23 cellular contexts compared by ENCODE assay signal in the genomic region with DNA sequence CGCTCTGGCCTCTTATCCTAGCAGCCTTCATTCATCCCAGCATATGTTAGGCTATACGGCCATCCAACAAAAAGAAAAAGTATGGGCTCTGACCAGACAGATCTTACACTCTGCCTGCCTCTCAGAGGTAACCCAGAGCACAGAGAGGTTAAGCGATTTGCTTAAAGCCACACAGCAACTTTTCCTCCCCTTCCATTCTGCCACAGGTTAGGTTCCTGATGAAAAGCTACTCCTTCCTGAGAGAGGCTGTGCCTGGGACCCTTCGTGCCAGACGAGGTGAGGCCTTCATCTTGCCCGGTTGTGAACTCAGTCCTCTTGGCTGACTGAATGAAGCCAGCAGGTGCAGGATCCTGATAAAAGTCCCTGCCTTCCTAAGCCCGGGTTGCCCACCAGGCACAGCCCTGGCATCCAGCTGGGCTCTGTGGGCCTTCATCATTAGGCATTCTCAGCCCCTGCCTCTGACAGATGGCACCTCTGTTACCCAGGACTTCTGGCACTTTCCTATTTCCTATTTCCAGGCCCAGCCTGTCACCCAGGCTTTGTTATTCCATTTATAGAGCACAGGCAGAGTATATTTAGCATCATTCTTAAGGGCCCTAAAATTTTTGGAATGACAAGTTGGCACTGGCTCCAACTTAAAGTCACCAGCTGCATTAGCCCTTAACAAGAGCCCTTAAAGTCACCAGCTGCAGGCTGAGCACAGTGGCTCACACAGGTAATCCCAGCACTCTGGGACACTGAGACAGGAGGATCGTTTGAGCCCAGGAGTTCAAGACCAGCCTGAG. TPM values are rescaled to one million over a fixed set of nuclear protein-coding genes. Genes with fewer than 3 reads are reported as not detected.
DNase-seq lines count a peak whose midpoint lies in the region; ATAC-seq, FAIRE-seq and TF ChIP-seq lines count a peak whose summit lies in the region.
"Had no signal": no experiment of that assay in that cellular context is flagged by ENCODE, and none has a peak within 500 bp of the region (broad histone marks: within the 10 kb centered on the region; RNA-seq: fewer than 3 reads in every experiment).

No MANE protein-coding gene starts in this region.

- CTCF ChIA-PET in HepG2 (lab: Yijun Ruan, JAX; ENCODE audit: low intra/inter-chr PET ratio, low total read pairs) (no interaction called here), K562 (lab: Yijun Ruan, JAX; ENCODE audit: low intra/inter-chr PET ratio) (no interaction called here), SK-N-SH (lab: Yijun Ruan, JAX) (interaction anchor here (1.0 to 1.3 kb wide), 3 partner anchors 17 to 135 kb away, joined by 3 to 7 read pairs (median 3); no protein-coding TSS in a partner anchor)

- H3K9me2 ChIP-seq in SK-N-SH = no peaks in the 10 kb centered on the region

- in situ Hi-C loops in HepG2 (cut with HindIII; ENCODE audit: extremely low pct_ligation_motif_present, low pct_unique_long_range_greater_than_20kb) (no loop called here), K562 (cut with MboI) (no loop called here)

- H3K9me1 ChIP-seq in K562 (ENCODE audit: control insufficient read depth, insufficient read depth, low read length) = no peaks in the 10 kb centered on the region

- TF ChIP-seq RAD21 in HepG2 (CRISPR knock-in tag; IDR thresholded peaks at IDR 0.05) (no peak), K562 (CRISPR knock-in tag; conservative IDR thresholded peaks at IDR 0.05 in 1 of 2, IDR thresholded peaks at IDR 0.05 in 1 of 2) (no peak), SK-N-SH (IDR thresholded peaks at IDR 0.05; ENCODE audit: low read length) (no peak)

- H3K9me3 ChIP-seq in HepG2 (ENCODE audit: low read length) (no peaks in the 10 kb centered on the region), right lobe of liver (no peaks in the 10 kb centered on the region), K562 (replicated peaks; ENCODE audit: control insufficient read depth, insufficient read depth, low read depth, low read length) (no peaks in the 10 kb centered on the region), right cardiac atrium (ENCODE audit: control insufficient read depth, low read length) (no peaks in the 10 kb centered on the region), SK-N-SH (no peaks in the 10 kb centered on the region)
- H3K9me3 ChIP-seq: neutrophil had no signal

- no peaks in the 10 kb centered on the region for H3F3A ChIP-seq in SK-N-SH (replicated peaks; ENCODE audit: insufficient read depth)

- FAIRE-seq in HepG2 (lab: Jason Lieb, UNC) (no peak), K562 (lab: Jason Lieb, UNC) (no peak), urothelium cell line (lab: Jason Lieb, UNC) (no peak)
- FAIRE-seq: GM19239, TTC549 had no signal

- TF ChIP-seq EP300 in HepG2 (IDR thresholded peaks at IDR 0.05; ENCODE audit: low read depth in 2 of 2, low read length in 2 of 2) (no peak), HepG2 (CRISPR knock-in tag; IDR thresholded peaks at IDR 0.05; ENCODE audit: borderline replicate concordance) (no peak), K562 (IDR thresholded peaks at IDR 0.05; ENCODE audit: low read length) (no peak), SK-N-SH (IDR thresholded peaks at IDR 0.05; ENCODE audit: borderline replicate concordance in 1 of 2, low read depth in 1 of 2, low read length in 1 of 2) (no peak)

- H3K79me2 ChIP-seq in HepG2 (ENCODE audit: insufficient read depth, low read length) = no peaks in the 10 kb centered on the region
- H3K79me2 ChIP-seq in K562 (ENCODE audit: control insufficient read depth, insufficient read depth, low read length) = no peaks in the 10 kb centered on the region
- no peaks in the 10 kb centered on the region for H3K79me2 ChIP-seq in SK-N-SH (ENCODE audit: insufficient read depth)

- H3K9ac ChIP-seq in HepG2 (ENCODE audit: insufficient read depth, low read depth, low read length) = no peak overlapping the region
- peak overlapping the region in 1 of 2 experiments; percentile 48; a peak in 1 of 4 replicates for H3K9ac ChIP-seq in K562 (ENCODE audit: insufficient read depth in 1 of 2, low read depth in 2 of 2, low read length in 2 of 2)
- no peak overlapping the region for H3K9ac ChIP-seq in SK-N-SH

- H3K4me2 ChIP-seq in HepG2 (ENCODE audit: low read depth, low read length) (no peak overlapping the region), K562 (ENCODE audit: insufficient read depth, low read length) (no peak overlapping the region), SK-N-SH (no peak overlapping the region)

- H3K27ac ChIP-seq in HepG2 (ENCODE audit: extremely low read length, insufficient read depth, low read length) (no peak overlapping the region), right lobe of liver (no peak overlapping the region), K562 (ENCODE audit: extremely low read depth, low read depth, low read length) (no peak overlapping the region), right cardiac atrium (ENCODE audit: low read length) (peak overlapping the region; percentile 54), SK-N-SH (ENCODE audit: low read depth in 2 of 2, low read length in 1 of 2) (no peak overlapping the region)
- H3K27ac ChIP-seq: neutrophil had no signal

- no peak for ATAC-seq in HepG2
- ATAC-seq in right lobe of liver = no peak
- ATAC-seq in K562 = no peak
- ATAC-seq in right cardiac atrium = peak; percentile 65 to 74
- no peak for ATAC-seq in HG03520 (IDR thresholded peaks at IDR 0.05; ENCODE audit: unreplicated experiment)

- TF ChIP-seq POLR2A in HepG2 (IDR thresholded peaks at IDR 0.05; ENCODE audit: insufficient read depth in 1 of 2, low read depth in 2 of 2, low read length in 2 of 2) (no peak), right lobe of liver (IDR thresholded peaks at IDR 0.05) (no peak), K562 (conservative IDR thresholded peaks at IDR 0.05) (no peak)

- WGBS in HepG2 (ENCODE audit: low lambda C conversion rate) = 98% methylated on average over 8 of the region's 8 CpGs
- no CpG with 5 or more reads among the region's 8 CpGs for WGBS in right lobe of liver (ENCODE audit: insufficient coverage, low coverage, low lambda C conversion rate, missing lambda C conversion rate)
- 56% methylated on average over 8 of the region's 8 CpGs for WGBS in K562 (ENCODE audit: insufficient coverage, low coverage, missing lambda C conversion rate)
- WGBS in right cardiac atrium = 72% methylated on average over 8 of the region's 8 CpGs
- WGBS in SK-N-SH (ENCODE audit: low lambda C conversion rate) = 86% methylated on average over 5 of the region's 8 CpGs

- POLR2A ChIA-PET in HepG2 (lab: Yijun Ruan, JAX) (interaction anchor here (0.8 to 2.3 kb wide), 3 partner anchors 14 to 54 kb away, joined by 3 to 5 read pairs (median 3); a partner anchor contains a TSS), K562 (lab: Yijun Ruan, JAX) (interaction anchor here (0.7 to 1.3 kb wide), 3 partner anchors 25 to 1183 kb away, joined by 3 read pairs; no protein-coding TSS in a partner anchor), SK-N-SH (lab: Yijun Ruan, JAX) (no interaction called here)

- no peak overlapping the region for H3K4me3 ChIP-seq in HepG2 (replicated peaks in 1 of 3; ENCODE audit: insufficient read depth in 1 of 3, low read depth in 2 of 3, low read length in 3 of 3)
- H3K4me3 ChIP-seq in right lobe of liver = no peak overlapping the region
- H3K4me3 ChIP-seq in K562 = no peak overlapping the region
- no peak overlapping the region for H3K4me3 ChIP-seq in right cardiac atrium (ENCODE audit: low read length)
- H3K4me3 ChIP-seq in SK-N-SH (ENCODE audit: low read depth in 2 of 2, low read length in 1 of 2) = no peak overlapping the region

- H2AFZ ChIP-seq in HepG2 (ENCODE audit: low read length) (no peak overlapping the region), K562 (ENCODE audit: low read depth, low read length) (peak overlapping the region; percentile 59; the same call in 1 of the 2 replicates), SK-N-SH (ENCODE audit: low read depth) (no peak overlapping the region)

- intact Hi-C loops in HepG2 (cut with micrococcal nuclease; ENCODE audit: unreplicated experiment) (no loop called here), right lobe of liver (cut with DNase I) (no loop called here), K562 (cut with micrococcal nuclease) (no loop called here), right cardiac atrium (cut with DNase I) (no loop called here)

- DNase-seq in HepG2 (ENCODE audit: low spot score) (no peak), right lobe of liver (no peak), K562 (ENCODE audit: extremely low read depth in 1 of 4, low spot score in 3 of 4) (peak in 1 of 4 experiments; percentile 3), right cardiac atrium (no peak), urothelium cell line (ENCODE audit: low spot score) (peak; percentile 2), NCI-H1105 treated with DMSO at 0.1 percent for 48 hours (lab: John Stamatoyannopoulos, UW) (no peak), SK-N-SH (no peak)
- DNase-seq: activated CD4-positive, alpha-beta T cell treated with anti-CD3 and anti-CD28 coated beads, Interleukin-2, amount 10 ng/mL, durations not matched to agents 24 days and 14 days; activated naive CD4-positive, alpha-beta T cell treated with Interleukin-2 at 50 U/mL for 16 hours; activated T-cell treated with anti-CD3 and anti-CD28 coated beads for 4 hours; anterior cingulate cortex; CD4-positive, alpha-beta T cell; cortex of kidney; Kasumi-1; NCI-H1105; NCI-H2227 treated with DMSO at 0.1 percent for 48 hours; retina; RPMI8226 had no signal

- 0 out of 2 replicates have a peak, but pooled peaks cover 12% of the 10 kb centered on the region for H3K4me1 ChIP-seq in HepG2 (ENCODE audit: insufficient read depth, low read length)
- H3K4me1 ChIP-seq in right lobe of liver = no peaks in the 10 kb centered on the region
- peaks cover 4 to 8% of the 10 kb centered on the region in 2 experiments; a peak in 3 of 5 replicates for H3K4me1 ChIP-seq in K562 (replicated peaks in 1 of 2; ENCODE audit: control insufficient read depth in 2 of 2, insufficient read depth in 2 of 2, low read length in 2 of 2)
- H3K4me1 ChIP-seq in right cardiac atrium (ENCODE audit: control insufficient read depth, insufficient read depth, low read length) = no peaks in the 10 kb centered on the region
- peaks cover 0 to 4% of the 10 kb centered on the region in 2 experiments; a peak in 1 of 4 replicates for H3K4me1 ChIP-seq in SK-N-SH (ENCODE audit: control insufficient read depth in 1 of 2, insufficient read depth in 2 of 2, low read depth in 1 of 2, low read length in 1 of 2)

- H3K36me3 ChIP-seq in HepG2 (replicated peaks in 1 of 2; ENCODE audit: control insufficient read depth in 1 of 2, insufficient read depth in 2 of 2, low read length in 2 of 2) (peaks cover 19 to 42% of the 10 kb centered on the region in 2 experiments), right lobe of liver (no peaks in the 10 kb centered on the region), K562 (ENCODE audit: control insufficient read depth, insufficient read depth, low read length) (no peaks in the 10 kb centered on the region), SK-N-SH (replicated peaks in 1 of 2; ENCODE audit: control insufficient read depth in 1 of 2, insufficient read depth in 2 of 2, low read length in 1 of 2) (no peaks in the 10 kb centered on the region)
- H3K36me3 ChIP-seq: neutrophil had no signal

- H3K27me3 ChIP-seq in HepG2 (ENCODE audit: control insufficient read depth in 1 of 2, insufficient read depth in 2 of 2, low read length in 2 of 2) = no peaks in the 10 kb centered on the region
- no peaks in the 10 kb centered on the region for H3K27me3 ChIP-seq in right lobe of liver
- H3K27me3 ChIP-seq in K562 (ENCODE audit: control insufficient read depth in 2 of 2, insufficient read depth in 2 of 2, low read length in 2 of 2) = no peaks in the 10 kb centered on the region
- H3K27me3 ChIP-seq in right cardiac atrium (ENCODE audit: control insufficient read depth, insufficient read depth) = no peaks in the 10 kb centered on the region
- no peaks in the 10 kb centered on the region for H3K27me3 ChIP-seq in SK-N-SH (ENCODE audit: insufficient read depth)
- H3K27me3 ChIP-seq: neutrophil had no signal

- BruUV-seq in HepG2 (replicated peaks; lab: Mats Ljungman, UMichigan) = no TSS peak
- BruUV-seq in K562 (replicated peaks; lab: Mats Ljungman, UMichigan) = no TSS peak

- TF ChIP-seq CTCF in HepG2 (CRISPR knock-in tag; IDR thresholded peaks at IDR 0.05) = no peak
- TF ChIP-seq CTCF in right lobe of liver (IDR thresholded peaks at IDR 0.05) = no peak
- TF ChIP-seq CTCF in K562 (IDR thresholded peaks at IDR 0.05 in 2 of 3, conservative IDR thresholded peaks at IDR 0.05 in 1 of 3; ENCODE audit: insufficient read depth in 2 of 3, low read depth in 1 of 3, low read length in 3 of 3) = no peak
- no peak for TF ChIP-seq CTCF in SK-N-SH (IDR thresholded peaks at IDR 0.05)

- no peaks in the 10 kb centered on the region for H4K20me1 ChIP-seq in HepG2 (ENCODE audit: insufficient read depth, low read length)
- no peaks in the 10 kb centered on the region for H4K20me1 ChIP-seq in K562 (replicated peaks; ENCODE audit: control insufficient read depth, insufficient read depth, low read length)
- H4K20me1 ChIP-seq in SK-N-SH (ENCODE audit: insufficient read depth) = no peaks in the 10 kb centered on the region

RNA-seq across cellular contexts. Expression of a gene that starts 12.8 kb away (rescaled TPM):
- 6.1 and 14.9 TPM in 2 replicates for total RNA-seq in HepG2 (2016; rRNA removed; fragmentation: Illumina TruSeq; extraction: Trizol)
- 1.3 and 1.6 TPM in 2 replicates for total RNA-seq in HepG2 (2016; cell fraction: cytosol; rRNA removed; fragmentation: Illumina TruSeq; extraction: Trizol; ENCODE audit: low read depth)
- 5.1 and 14.3 TPM in 2 replicates for total RNA-seq in HepG2 (2016; cell fraction: insoluble cytoplasmic fraction; rRNA removed; fragmentation: Illumina TruSeq; extraction: Trizol)
- total RNA-seq in HepG2 (2016; cell fraction: membrane; rRNA removed; fragmentation: Illumina TruSeq; extraction: Trizol) = 3.9 and 5.2 TPM in 2 replicates
- total RNA-seq in HepG2 (2016; cell fraction: nucleus; rRNA removed; fragmentation: Illumina TruSeq; extraction: Trizol) = 20.7 and 23.6 TPM in 2 replicates
- 108 and 131 TPM in 2 replicates for polyA plus RNA-seq in HepG2 (2011; rRNA removed)
- 102 and 125 TPM in 2 replicates for polyA plus RNA-seq in HepG2 (2011; cell fraction: cytosol; rRNA removed)
- polyA plus RNA-seq in HepG2 (2011; cell fraction: nucleus; rRNA removed) = 476 and 502 TPM in 2 replicates
- 40.7 and 74.1 TPM in 2 replicates for polyA plus RNA-seq in HepG2 (2012)
- 2.1 and 3.1 TPM in 2 replicates for polyA plus RNA-seq in HepG2 (2016; cell fraction: cytosol; fragmentation: Illumina TruSeq; extraction: Trizol; ENCODE audit: low read depth)
- 8.4 and 8.5 TPM in 2 replicates for polyA plus RNA-seq in HepG2 (2016; cell fraction: insoluble cytoplasmic fraction; fragmentation: Illumina TruSeq; extraction: Trizol; ENCODE audit: low read depth)
- 3.3 and 4.5 TPM in 2 replicates for polyA plus RNA-seq in HepG2 (2016; cell fraction: membrane; fragmentation: Illumina TruSeq; extraction: Trizol; ENCODE audit: low read depth)
- 40.5 and 42.0 TPM in 2 replicates for polyA plus RNA-seq in HepG2 (2016; cell fraction: nucleus; fragmentation: Illumina TruSeq; extraction: Trizol; ENCODE audit: insufficient read depth, low read depth)
- 0.16 and 255 TPM in 2 replicates for polyA minus RNA-seq in HepG2 (2011; rRNA and poly(A)+ RNA removed; ENCODE audit: low replicate concordance)
- 39.8 and 42.8 TPM in 2 replicates for polyA minus RNA-seq in HepG2 (2011; cell fraction: cytosol; rRNA and poly(A)+ RNA removed)
- 79.3 and 125 TPM in 2 replicates for polyA minus RNA-seq in HepG2 (2011; cell fraction: nucleus; rRNA and poly(A)+ RNA removed)
- total RNA-seq in right lobe of liver = 1 to 10 TPM in 3 of 6 experiments, under 1 TPM in 3; 0.62 to 3.4 (median 0.99) TPM
- not detected in 2 replicates for total RNA-seq in K562 (2011; cell fraction: chromatin; rRNA removed; ENCODE audit: low replicate concordance)
- total RNA-seq in K562 (2011; cell fraction: nucleolus; rRNA removed) = not detected in 2 replicates
- 0.38 TPM in 1 of 2 replicates, not detected in the other for total RNA-seq in K562 (2011; cell fraction: nucleoplasm; rRNA removed)
- not detected in 2 replicates for total RNA-seq in K562 (2014; rRNA removed)
- not detected in 2 replicates for total RNA-seq in K562 (2014; rRNA removed; fragmentation: Illumina TruSeq; extraction: Trizol)
- not detected in 2 replicates for total RNA-seq in K562 (2015; rRNA removed; fragmentation: Illumina TruSeq; extraction: Trizol)
- total RNA-seq in K562 (2021) = not detected in 2 replicates
- not detected in 2 replicates for polyA plus RNA-seq in K562 (2011; rRNA removed)
- not detected in 2 replicates for polyA plus RNA-seq in K562 (2011; cell fraction: cytosol; rRNA removed)
- polyA plus RNA-seq in K562 (2011; cell fraction: nucleus; rRNA removed) = not detected in 2 replicates
- not detected in 2 replicates for polyA plus RNA-seq in K562 (2012)
- polyA plus RNA-seq in K562 (2014; fragmentation: Illumina TruSeq; extraction: Trizol) = not detected in 2 replicates
- not detected for polyA plus RNA-seq in K562 (2014; fragmentation: Nextera tagmentation; extraction: Ambion mirVana)
- polyA plus RNA-seq in K562 (2014; rRNA removed) = 0.04 TPM in 1 of 2 replicates, not detected in the other
- not detected in 2 replicates for polyA minus RNA-seq in K562 (2011; rRNA and poly(A)+ RNA removed)
- polyA minus RNA-seq in K562 (2011; cell fraction: cytosol; rRNA and poly(A)+ RNA removed) = not detected in 2 replicates
- not detected in 2 replicates for polyA minus RNA-seq in K562 (2011; cell fraction: nucleus; rRNA and poly(A)+ RNA removed)
- total RNA-seq in right cardiac atrium = under 1 TPM in 2 of 4 donors, not detected in 2; 0.17 to 0.18 TPM
- 0.07 TPM for polyA plus RNA-seq in right cardiac atrium
- 0.13 and 0.18 TPM in 2 replicates for polyA plus RNA-seq in SK-N-SH (2012; rRNA removed)
- 0.04 and 0.06 TPM in 2 replicates for polyA plus RNA-seq in SK-N-SH (2012; cell fraction: cytosol; rRNA removed)
- 0.40 and 0.58 TPM in 2 replicates for polyA plus RNA-seq in SK-N-SH (2012; cell fraction: nucleus; rRNA removed)
- total RNA-seq: activated CD4-positive, alpha-beta T cell treated with anti-CD3 and anti-CD28 coated beads, Interleukin-2, amount 10 ng/mL, durations not matched to agents 24 days and 14 days; urinary bladder had no signal

RNA-seq across cellular contexts. Expression of a gene that starts 18.6 kb away (rescaled TPM):
- 2.1 and 3.9 TPM in 2 replicates for total RNA-seq in HepG2 (2016; rRNA removed; fragmentation: Illumina TruSeq; extraction: Trizol)
- 5.3 and 5.9 TPM in 2 replicates for total RNA-seq in HepG2 (2016; cell fraction: cytosol; rRNA removed; fragmentation: Illumina TruSeq; extraction: Trizol; ENCODE audit: low read depth)
- 2.5 and 4.7 TPM in 2 replicates for total RNA-seq in HepG2 (2016; cell fraction: insoluble cytoplasmic fraction; rRNA removed; fragmentation: Illumina TruSeq; extraction: Trizol)
- 3.3 and 3.5 TPM in 2 replicates for total RNA-seq in HepG2 (2016; cell fraction: membrane; rRNA removed; fragmentation: Illumina TruSeq; extraction: Trizol)
- total RNA-seq in HepG2 (2016; cell fraction: nucleus; rRNA removed; fragmentation: Illumina TruSeq; extraction: Trizol) = 1.9 and 3.2 TPM in 2 replicates
- polyA plus RNA-seq in HepG2 (2011; rRNA removed) = 22.6 and 25.2 TPM in 2 replicates
- polyA plus RNA-seq in HepG2 (2011; cell fraction: cytosol; rRNA removed) = 19.0 and 41.0 TPM in 2 replicates
- polyA plus RNA-seq in HepG2 (2011; cell fraction: nucleus; rRNA removed) = 8.4 and 9.6 TPM in 2 replicates
- polyA plus RNA-seq in HepG2 (2012) = 3.4 and 4.6 TPM in 2 replicates
- 4.2 and 5.7 TPM in 2 replicates for polyA plus RNA-seq in HepG2 (2016; cell fraction: cytosol; fragmentation: Illumina TruSeq; extraction: Trizol; ENCODE audit: low read depth)
- polyA plus RNA-seq in HepG2 (2016; cell fraction: insoluble cytoplasmic fraction; fragmentation: Illumina TruSeq; extraction: Trizol; ENCODE audit: low read depth) = 2.0 and 2.4 TPM in 2 replicates
- 3.2 and 3.8 TPM in 2 replicates for polyA plus RNA-seq in HepG2 (2016; cell fraction: membrane; fragmentation: Illumina TruSeq; extraction: Trizol; ENCODE audit: low read depth)
- polyA plus RNA-seq in HepG2 (2016; cell fraction: nucleus; fragmentation: Illumina TruSeq; extraction: Trizol; ENCODE audit: insufficient read depth, low read depth) = 5.4 and 7.5 TPM in 2 replicates
- 9.0 and 27.1 TPM in 2 replicates for polyA minus RNA-seq in HepG2 (2011; rRNA and poly(A)+ RNA removed; ENCODE audit: low replicate concordance)
- polyA minus RNA-seq in HepG2 (2011; cell fraction: cytosol; rRNA and poly(A)+ RNA removed) = 8.7 and 9.5 TPM in 2 replicates
- 0.77 and 1.6 TPM in 2 replicates for polyA minus RNA-seq in HepG2 (2011; cell fraction: nucleus; rRNA and poly(A)+ RNA removed)
- 10 to 100 TPM in 2 of 6 experiments, 1 to 10 TPM in 4; 1.7 to 25.4 (median 4.9) TPM for total RNA-seq in right lobe of liver
- 0.97 TPM in 1 of 2 replicates, not detected in the other for total RNA-seq in K562 (2011; cell fraction: chromatin; rRNA removed; ENCODE audit: low replicate concordance)
- 0.66 and 1.8 TPM in 2 replicates for total RNA-seq in K562 (2011; cell fraction: nucleolus; rRNA removed)
- 0.37 TPM in 1 of 2 replicates, not detected in the other for total RNA-seq in K562 (2011; cell fraction: nucleoplasm; rRNA removed)
- total RNA-seq in K562 (2014; rRNA removed) = 1.2 and 1.6 TPM in 2 replicates
- total RNA-seq in K562 (2014; rRNA removed; fragmentation: Illumina TruSeq; extraction: Trizol) = 0.36 and 0.61 TPM in 2 replicates
- 0.38 and 0.76 TPM in 2 replicates for total RNA-seq in K562 (2015; rRNA removed; fragmentation: Illumina TruSeq; extraction: Trizol)
- 1.4 and 2.3 TPM in 2 replicates for total RNA-seq in K562 (2021)
- polyA plus RNA-seq in K562 (2011; rRNA removed) = 0.24 and 1.4 TPM in 2 replicates
- 0.94 and 2.5 TPM in 2 replicates for polyA plus RNA-seq in K562 (2011; cell fraction: cytosol; rRNA removed)
- polyA plus RNA-seq in K562 (2011; cell fraction: nucleus; rRNA removed) = 0.24 and 0.47 TPM in 2 replicates
- polyA plus RNA-seq in K562 (2012) = 0.89 and 1.4 TPM in 2 replicates
- polyA plus RNA-seq in K562 (2014; fragmentation: Illumina TruSeq; extraction: Trizol) = 0.52 and 0.62 TPM in 2 replicates
- polyA plus RNA-seq in K562 (2014; fragmentation: Nextera tagmentation; extraction: Ambion mirVana) = under 1 TPM; 0.15 to 0.23 TPM
- 0.54 and 2.4 TPM in 2 replicates for polyA plus RNA-seq in K562 (2014; rRNA removed)
- not detected in 2 replicates for polyA minus RNA-seq in K562 (2011; rRNA and poly(A)+ RNA removed)
- polyA minus RNA-seq in K562 (2011; cell fraction: cytosol; rRNA and poly(A)+ RNA removed) = 1.1 TPM in 1 of 2 replicates, not detected in the other
- not detected in 2 replicates for polyA minus RNA-seq in K562 (2011; cell fraction: nucleus; rRNA and poly(A)+ RNA removed)
- 100 to 1,000 TPM in 3 of 4 donors, 10 to 100 TPM in 1; 49.7 to 178 (median 146) TPM for total RNA-seq in right cardiac atrium
- polyA plus RNA-seq in right cardiac atrium = 130 TPM
- polyA plus RNA-seq in SK-N-SH (2012; rRNA removed) = 290 and 570 TPM in 2 replicates
- 204 and 327 TPM in 2 replicates for polyA plus RNA-seq in SK-N-SH (2012; cell fraction: cytosol; rRNA removed)
- polyA plus RNA-seq in SK-N-SH (2012; cell fraction: nucleus; rRNA removed) = 223 and 345 TPM in 2 replicates
- total RNA-seq: activated CD4-positive, alpha-beta T cell treated with anti-CD3 and anti-CD28 coated beads, Interleukin-2, amount 10 ng/mL, durations not matched to agents 24 days and 14 days had no signal

RNA-seq across cellular contexts. Expression of a gene that starts 36.9 kb away (rescaled TPM):
- 9.0 and 9.2 TPM in 2 replicates for total RNA-seq in HepG2 (2016; rRNA removed; fragmentation: Illumina TruSeq; extraction: Trizol)
- 0.79 and 1.3 TPM in 2 replicates for total RNA-seq in HepG2 (2016; cell fraction: cytosol; rRNA removed; fragmentation: Illumina TruSeq; extraction: Trizol; ENCODE audit: low read depth)
- total RNA-seq in HepG2 (2016; cell fraction: insoluble cytoplasmic fraction; rRNA removed; fragmentation: Illumina TruSeq; extraction: Trizol) = 7.9 and 8.6 TPM in 2 replicates
- 2.8 and 3.1 TPM in 2 replicates for total RNA-seq in HepG2 (2016; cell fraction: membrane; rRNA removed; fragmentation: Illumina TruSeq; extraction: Trizol)
- total RNA-seq in HepG2 (2016; cell fraction: nucleus; rRNA removed; fragmentation: Illumina TruSeq; extraction: Trizol) = 5.1 and 5.3 TPM in 2 replicates
- 9.2 and 10.7 TPM in 2 replicates for polyA plus RNA-seq in HepG2 (2011; rRNA removed)
- 11.7 and 12.2 TPM in 2 replicates for polyA plus RNA-seq in HepG2 (2011; cell fraction: cytosol; rRNA removed)
- 12.1 and 12.6 TPM in 2 replicates for polyA plus RNA-seq in HepG2 (2011; cell fraction: nucleus; rRNA removed)
- polyA plus RNA-seq in HepG2 (2012) = 6.0 and 9.7 TPM in 2 replicates
- 0.86 and 1.1 TPM in 2 replicates for polyA plus RNA-seq in HepG2 (2016; cell fraction: cytosol; fragmentation: Illumina TruSeq; extraction: Trizol; ENCODE audit: low read depth)
- 11.6 and 12.5 TPM in 2 replicates for polyA plus RNA-seq in HepG2 (2016; cell fraction: insoluble cytoplasmic fraction; fragmentation: Illumina TruSeq; extraction: Trizol; ENCODE audit: low read depth)
- polyA plus RNA-seq in HepG2 (2016; cell fraction: membrane; fragmentation: Illumina TruSeq; extraction: Trizol; ENCODE audit: low read depth) = 2.0 and 3.3 TPM in 2 replicates
- 7.6 and 8.3 TPM in 2 replicates for polyA plus RNA-seq in HepG2 (2016; cell fraction: nucleus; fragmentation: Illumina TruSeq; extraction: Trizol; ENCODE audit: insufficient read depth, low read depth)
- 27.5 and 69.5 TPM in 2 replicates for polyA minus RNA-seq in HepG2 (2011; rRNA and poly(A)+ RNA removed; ENCODE audit: low replicate concordance)
- polyA minus RNA-seq in HepG2 (2011; cell fraction: cytosol; rRNA and poly(A)+ RNA removed) = 8.3 and 10.6 TPM in 2 replicates
- polyA minus RNA-seq in HepG2 (2011; cell fraction: nucleus; rRNA and poly(A)+ RNA removed) = 9.5 and 12.8 TPM in 2 replicates
- total RNA-seq in right lobe of liver = 10 to 100 TPM; 12.3 to 18.2 (median 14.4) TPM
- total RNA-seq in K562 (2011; cell fraction: chromatin; rRNA removed; ENCODE audit: low replicate concordance) = 10.8 and 27.6 TPM in 2 replicates
- total RNA-seq in K562 (2011; cell fraction: nucleolus; rRNA removed) = 15.0 and 17.4 TPM in 2 replicates
- total RNA-seq in K562 (2011; cell fraction: nucleoplasm; rRNA removed) = 15.6 and 18.3 TPM in 2 replicates
- total RNA-seq in K562 (2014; rRNA removed) = 8.4 and 10.6 TPM in 2 replicates
- total RNA-seq in K562 (2014; rRNA removed; fragmentation: Illumina TruSeq; extraction: Trizol) = 4.1 and 5.1 TPM in 2 replicates
- 5.0 and 5.9 TPM in 2 replicates for total RNA-seq in K562 (2015; rRNA removed; fragmentation: Illumina TruSeq; extraction: Trizol)
- 10.8 and 13.6 TPM in 2 replicates for total RNA-seq in K562 (2021)
- 6.2 and 7.6 TPM in 2 replicates for polyA plus RNA-seq in K562 (2011; rRNA removed)
- 8.6 and 18.4 TPM in 2 replicates for polyA plus RNA-seq in K562 (2011; cell fraction: cytosol; rRNA removed)
- 11.1 and 16.3 TPM in 2 replicates for polyA plus RNA-seq in K562 (2011; cell fraction: nucleus; rRNA removed)
- polyA plus RNA-seq in K562 (2012) = 11.4 and 11.7 TPM in 2 replicates
- 10.6 and 11.4 TPM in 2 replicates for polyA plus RNA-seq in K562 (2014; fragmentation: Illumina TruSeq; extraction: Trizol)
- polyA plus RNA-seq in K562 (2014; fragmentation: Nextera tagmentation; extraction: Ambion mirVana) = 1 to 10 TPM; 1.5 to 2.6 TPM
- 9.1 and 11.0 TPM in 2 replicates for polyA plus RNA-seq in K562 (2014; rRNA removed)
- polyA minus RNA-seq in K562 (2011; rRNA and poly(A)+ RNA removed) = 7.4 and 10.3 TPM in 2 replicates
- polyA minus RNA-seq in K562 (2011; cell fraction: cytosol; rRNA and poly(A)+ RNA removed) = 6.8 and 11.6 TPM in 2 replicates
- polyA minus RNA-seq in K562 (2011; cell fraction: nucleus; rRNA and poly(A)+ RNA removed) = 6.6 and 7.5 TPM in 2 replicates
- total RNA-seq in right cardiac atrium = 10 to 100 TPM; 40.8 to 59.6 (median 47.1) TPM
- polyA plus RNA-seq in right cardiac atrium = 29.4 TPM
- 20.3 and 25.8 TPM in 2 replicates for polyA plus RNA-seq in SK-N-SH (2012; rRNA removed)
- polyA plus RNA-seq in SK-N-SH (2012; cell fraction: cytosol; rRNA removed) = 14.7 and 19.4 TPM in 2 replicates
- polyA plus RNA-seq in SK-N-SH (2012; cell fraction: nucleus; rRNA removed) = 20.4 and 23.9 TPM in 2 replicates

Comparison
In these comparisons a context has a peak if more than half of its experiments do, and no peak if none do; other contexts are left out.
1. ATAC-seq: peak in right cardiac atrium (2 of 2); none in HepG2 (single experiment), right lobe of liver (0 of 4), K562 (single experiment) and HG03520 (single experiment).